ENCODE assay signal across 34 cellular contexts in the genomic region with DNA sequence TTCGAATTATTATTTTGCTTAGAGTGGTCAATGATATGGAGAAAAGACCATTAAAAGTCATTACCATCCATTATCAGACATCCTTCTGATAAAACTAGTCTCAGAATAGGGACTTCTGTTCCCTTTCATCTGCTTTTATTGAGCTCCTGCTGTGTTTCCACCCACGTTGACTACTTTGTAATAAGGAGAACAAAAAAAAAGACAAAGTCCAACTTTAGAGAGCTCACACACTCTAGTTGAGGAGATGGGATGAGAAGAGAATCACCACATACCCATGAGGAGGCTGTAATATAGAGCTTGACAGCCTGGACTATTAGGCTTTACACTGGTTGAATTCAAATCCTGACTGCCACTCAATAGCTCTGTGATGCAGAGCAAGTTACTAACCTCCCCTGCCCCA.
"Had no signal": no experiment of that assay in that cellular context is flagged by ENCODE, and none has a peak within 500 bp of the region (broad histone marks: within the 10 kb centered on the region; RNA-seq: fewer than 3 reads in every experiment).

No MANE protein-coding gene starts in this region.

- ATAC-seq: activated CD4-positive, CD25-positive, alpha-beta regulatory T cell treated with anti-CD3 and anti-CD28 coated beads, Interleukin-2, amount 50 U/mL, for 24 hours; activated CD8-positive, alpha-beta T cell treated with anti-CD3 and anti-CD28 coated beads for 36 hours; activated T-helper 17 cell treated with anti-CD3 and anti-CD28 coated beads, Interleukin-2, amount 50 U/mL, for 72 hours; body of pancreas; esophagus mucosa; heart left ventricle; T-helper 17 cell had no signal

- DNase-seq: activated B cell treated with CpG ODN at 0.5 μM for 24 hours; activated CD4-positive, alpha-beta T cell treated with anti-CD3 and anti-CD28 coated beads for 48 hours; activated CD4-positive, alpha-beta T cell treated with anti-CD3 and anti-CD28 coated beads, Interleukin-2, amount 50 U/mL, for 1 hour; activated CD4-positive, alpha-beta T cell treated with anti-CD3 and anti-CD28 coated beads, Interleukin-2, amount 50 U/mL, for 48 hours; activated CD8-positive, alpha-beta memory T cell treated with anti-CD3 and anti-CD28 coated beads for 24 hours; activated CD8-positive, alpha-beta T cell treated with anti-CD3 and anti-CD28 coated beads for 36 hours; activated effector memory CD4-positive, alpha-beta T cell treated with Interleukin-2 at 50 U/mL for 16 hours; activated gamma-delta T cell treated with Interleukin-2 at 50 U/mL for 16 hours; activated naive CD4-positive, alpha-beta T cell treated with anti-CD3 and anti-CD28 coated beads, Interleukin-2, amount 50 U/mL, for 16 hours; activated naive CD4-positive, alpha-beta T cell treated with Interleukin-2 at 50 U/mL for 16 hours; activated T-cell treated with anti-CD3 and anti-CD28 coated beads, Interleukin-2, amount 50 U/mL, for 1 hour; amygdala; aorta; body of pancreas; caudate nucleus; cerebellar nuclear complex; colonic mucosa; dorsolateral prefrontal cortex; effector memory CD4-positive, alpha-beta T cell; endodermal cell; foreskin fibroblast; glutamatergic neuron; heart left ventricle; T-helper 1 cell; T-helper 17 cell; T1000; WERI-Rb-1 had no signal

- H3K27ac ChIP-seq: body of pancreas, colonic mucosa, dorsolateral prefrontal cortex, heart left ventricle, WERI-Rb-1 had no signal

- H3K4me1 Mint-ChIP-seq: activated B cell treated with CpG ODN at 0.5 μM for 24 hours; activated T-helper 17 cell treated with anti-CD3 and anti-CD28 coated beads, Interleukin-2, amount 50 U/mL, for 72 hours; endodermal cell had no signal

- H3K4me3 ChIP-seq: body of pancreas, colonic mucosa, dorsolateral prefrontal cortex, heart left ventricle had no signal

- H3K27ac Mint-ChIP-seq: activated B cell treated with CpG ODN at 0.5 μM for 24 hours; activated CD8-positive, alpha-beta T cell treated with anti-CD3 and anti-CD28 coated beads for 36 hours; activated naive CD8-positive, alpha-beta T cell; activated T-helper 17 cell treated with anti-CD3 and anti-CD28 coated beads, Interleukin-2, amount 50 U/mL, for 72 hours; dendritic cell treated with granulocyte-macrophage colony-stimulating factor and Interleukin-4, amounts not matched to agents 40 ng/mL and 50 ng/mL, for 4 days; endodermal cell; T-helper 17 cell; T-helper 2 cell treated with Interferon-gamma antibody and Interleukin-4, amounts not matched to agents 5 μg/mL and 100 μg/mL, for 36 hours had no signal

- H3K9me3 ChIP-seq: body of pancreas, colonic mucosa, heart left ventricle had no signal

- H3K9me3 Mint-ChIP-seq: activated B cell treated with CpG ODN at 0.5 μM for 24 hours; activated CD8-positive, alpha-beta T cell treated with anti-CD3 and anti-CD28 coated beads for 36 hours; activated T-helper 17 cell treated with anti-CD3 and anti-CD28 coated beads, Interleukin-2, amount 50 U/mL, for 72 hours; dendritic cell treated with granulocyte-macrophage colony-stimulating factor and Interleukin-4, amounts not matched to agents 40 ng/mL and 50 ng/mL, for 4 days; endodermal cell; T-helper 2 cell treated with Interferon-gamma antibody and Interleukin-4, amounts not matched to agents 5 μg/mL and 100 μg/mL, for 36 hours had no signal

- H3K36me3 ChIP-seq: colonic mucosa had no signal

- H3K4me3 Mint-ChIP-seq: activated B cell treated with CpG ODN at 0.5 μM for 24 hours; activated CD8-positive, alpha-beta T cell treated with anti-CD3 and anti-CD28 coated beads for 36 hours; activated naive CD8-positive, alpha-beta T cell; activated T-helper 17 cell treated with anti-CD3 and anti-CD28 coated beads, Interleukin-2, amount 50 U/mL, for 72 hours; dendritic cell treated with granulocyte-macrophage colony-stimulating factor and Interleukin-4, amounts not matched to agents 40 ng/mL and 50 ng/mL, for 4 days; endodermal cell; T-helper 17 cell; T-helper 2 cell treated with Interferon-gamma antibody and Interleukin-4, amounts not matched to agents 5 μg/mL and 100 μg/mL, for 36 hours had no signal

- FAIRE-seq: frontal cortex had no signal

- H3K27me3 Mint-ChIP-seq: activated B cell treated with CpG ODN at 0.5 μM for 24 hours; activated CD8-positive, alpha-beta T cell treated with anti-CD3 and anti-CD28 coated beads for 36 hours; activated naive CD8-positive, alpha-beta T cell; activated T-helper 17 cell treated with anti-CD3 and anti-CD28 coated beads, Interleukin-2, amount 50 U/mL, for 72 hours; dendritic cell treated with granulocyte-macrophage colony-stimulating factor and Interleukin-4, amounts not matched to agents 40 ng/mL and 50 ng/mL, for 4 days; T-helper 17 cell had no signal

- H3K27me3 ChIP-seq: body of pancreas, colonic mucosa, dorsolateral prefrontal cortex, heart left ventricle had no signal

- H3K4me1 ChIP-seq: body of pancreas, colonic mucosa, heart left ventricle had no signal
